1 cellular context compared by ENCODE assay signal in the genomic region with DNA sequence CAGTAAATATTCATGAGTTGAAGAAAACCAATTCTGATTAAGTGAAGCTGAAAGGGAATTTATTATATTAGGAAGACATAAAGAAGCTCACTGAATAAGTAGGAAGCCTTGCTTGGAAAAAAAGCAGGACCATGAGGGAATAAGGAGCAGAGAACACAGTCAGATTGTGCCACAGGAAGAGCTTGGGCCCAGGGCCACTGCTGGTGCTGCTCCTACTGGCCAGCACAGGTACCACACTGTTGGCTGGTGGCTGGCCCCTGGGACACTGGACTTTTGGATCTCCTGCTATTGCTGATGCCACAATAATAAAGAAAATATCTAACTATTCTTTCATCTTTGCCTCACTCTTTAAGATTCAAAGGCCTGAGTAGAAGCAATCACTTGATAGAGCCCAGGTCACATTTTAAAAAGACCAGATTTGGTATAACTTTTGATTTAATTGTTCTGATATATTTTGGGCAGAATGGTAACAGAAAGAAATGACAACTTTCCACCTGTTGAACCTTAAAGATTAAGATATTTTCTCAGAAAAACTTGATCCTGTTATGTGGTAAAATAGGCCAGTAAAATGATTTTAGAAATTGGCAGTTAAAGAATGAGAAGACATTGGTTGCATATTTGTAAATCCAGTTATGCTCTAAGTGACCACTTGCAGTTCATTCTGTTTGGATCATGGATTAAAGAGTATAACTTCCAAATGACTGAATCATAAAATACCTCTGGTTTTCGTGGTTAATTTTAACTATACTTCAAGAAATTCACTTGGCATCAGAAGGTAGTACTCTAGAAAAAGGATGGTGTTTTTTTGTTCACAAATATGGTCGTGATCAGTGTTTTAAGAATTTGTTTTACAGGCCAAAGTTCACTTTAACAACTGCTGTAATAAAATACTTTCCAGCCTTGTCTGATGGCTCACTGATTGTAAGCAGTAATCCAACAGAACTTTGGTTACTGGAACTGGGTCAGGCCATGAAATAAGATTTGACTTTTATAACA.
TF ChIP-seq lines count a peak whose summit lies in the region.

No MANE protein-coding gene starts in this region.

TF ChIP-seq in GM12878, 131 proteins besides CTCF, POLR2A, EP300 and RAD21 (continued from another document):
- TF ChIP-seq, protein P1, sequence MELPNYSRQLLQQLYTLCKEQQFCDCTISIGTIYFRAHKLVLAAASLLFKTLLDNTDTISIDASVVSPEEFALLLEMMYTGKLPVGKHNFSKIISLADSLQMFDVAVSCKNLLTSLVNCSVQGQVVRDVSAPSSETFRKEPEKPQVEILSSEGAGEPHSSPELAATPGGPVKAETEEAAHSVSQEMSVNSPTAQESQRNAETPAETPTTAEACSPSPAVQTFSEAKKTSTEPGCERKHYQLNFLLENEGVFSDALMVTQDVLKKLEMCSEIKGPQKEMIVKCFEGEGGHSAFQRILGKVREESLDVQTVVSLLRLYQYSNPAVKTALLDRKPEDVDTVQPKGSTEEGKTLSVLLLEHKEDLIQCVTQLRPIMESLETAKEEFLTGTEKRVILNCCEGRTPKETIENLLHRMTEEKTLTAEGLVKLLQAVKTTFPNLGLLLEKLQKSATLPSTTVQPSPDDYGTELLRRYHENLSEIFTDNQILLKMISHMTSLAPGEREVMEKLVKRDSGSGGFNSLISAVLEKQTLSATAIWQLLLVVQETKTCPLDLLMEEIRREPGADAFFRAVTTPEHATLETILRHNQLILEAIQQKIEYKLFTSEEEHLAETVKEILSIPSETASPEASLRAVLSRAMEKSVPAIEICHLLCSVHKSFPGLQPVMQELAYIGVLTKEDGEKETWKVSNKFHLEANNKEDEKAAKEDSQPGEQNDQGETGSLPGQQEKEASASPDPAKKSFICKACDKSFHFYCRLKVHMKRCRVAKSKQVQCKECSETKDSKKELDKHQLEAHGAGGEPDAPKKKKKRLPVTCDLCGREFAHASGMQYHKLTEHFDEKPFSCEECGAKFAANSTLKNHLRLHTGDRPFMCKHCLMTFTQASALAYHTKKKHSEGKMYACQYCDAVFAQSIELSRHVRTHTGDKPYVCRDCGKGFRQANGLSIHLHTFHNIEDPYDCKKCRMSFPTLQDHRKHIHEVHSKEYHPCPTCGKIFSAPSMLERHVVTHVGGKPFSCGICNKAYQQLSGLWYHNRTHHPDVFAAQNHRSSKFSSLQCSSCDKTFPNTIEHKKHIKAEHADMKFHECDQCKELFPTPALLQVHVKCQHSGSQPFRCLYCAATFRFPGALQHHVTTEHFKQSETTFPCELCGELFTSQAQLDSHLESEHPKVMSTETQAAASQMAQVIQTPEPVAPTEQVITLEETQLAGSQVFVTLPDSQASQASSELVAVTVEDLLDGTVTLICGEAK (IDR thresholded peaks at IDR 0.05; ENCODE audit: borderline replicate concordance): no peak
- TF ChIP-seq CHD2 (IDR thresholded peaks at IDR 0.05; ENCODE audit: borderline replicate concordance, low read depth, low read length) (no peak), STAT3 (IDR thresholded peaks at IDR 0.05; ENCODE audit: low read depth, low read length) (no peak), NBN (IDR thresholded peaks at IDR 0.05) (no peak), KLF5 (IDR thresholded peaks at IDR 0.05; ENCODE audit: partially characterized antibody) (no peak), ETV6 (conservative IDR thresholded peaks at IDR 0.05 in 1 of 2, IDR thresholded peaks at IDR 0.05 in 1 of 2; ENCODE audit: borderline replicate concordance in 1 of 2, low read depth in 1 of 2) (no peak), NFXL1 (IDR thresholded peaks at IDR 0.05; ENCODE audit: borderline replicate concordance) (no peak)
- TF ChIP-seq, protein P2, sequence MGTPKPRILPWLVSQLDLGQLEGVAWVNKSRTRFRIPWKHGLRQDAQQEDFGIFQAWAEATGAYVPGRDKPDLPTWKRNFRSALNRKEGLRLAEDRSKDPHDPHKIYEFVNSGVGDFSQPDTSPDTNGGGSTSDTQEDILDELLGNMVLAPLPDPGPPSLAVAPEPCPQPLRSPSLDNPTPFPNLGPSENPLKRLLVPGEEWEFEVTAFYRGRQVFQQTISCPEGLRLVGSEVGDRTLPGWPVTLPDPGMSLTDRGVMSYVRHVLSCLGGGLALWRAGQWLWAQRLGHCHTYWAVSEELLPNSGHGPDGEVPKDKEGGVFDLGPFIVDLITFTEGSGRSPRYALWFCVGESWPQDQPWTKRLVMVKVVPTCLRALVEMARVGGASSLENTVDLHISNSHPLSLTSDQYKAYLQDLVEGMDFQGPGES (IDR thresholded peaks at IDR 0.05): no peak
- TF ChIP-seq, protein P3, sequence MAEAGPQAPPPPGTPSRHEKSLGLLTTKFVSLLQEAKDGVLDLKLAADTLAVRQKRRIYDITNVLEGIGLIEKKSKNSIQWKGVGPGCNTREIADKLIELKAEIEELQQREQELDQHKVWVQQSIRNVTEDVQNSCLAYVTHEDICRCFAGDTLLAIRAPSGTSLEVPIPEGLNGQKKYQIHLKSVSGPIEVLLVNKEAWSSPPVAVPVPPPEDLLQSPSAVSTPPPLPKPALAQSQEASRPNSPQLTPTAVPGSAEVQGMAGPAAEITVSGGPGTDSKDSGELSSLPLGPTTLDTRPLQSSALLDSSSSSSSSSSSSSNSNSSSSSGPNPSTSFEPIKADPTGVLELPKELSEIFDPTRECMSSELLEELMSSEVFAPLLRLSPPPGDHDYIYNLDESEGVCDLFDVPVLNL (IDR thresholded peaks at IDR 0.05; ENCODE audit: low read depth, low read length): no peak
- TF ChIP-seq, protein P4, sequence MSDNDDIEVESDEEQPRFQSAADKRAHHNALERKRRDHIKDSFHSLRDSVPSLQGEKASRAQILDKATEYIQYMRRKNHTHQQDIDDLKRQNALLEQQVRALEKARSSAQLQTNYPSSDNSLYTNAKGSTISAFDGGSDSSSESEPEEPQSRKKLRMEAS (IDR thresholded peaks at IDR 0.05; ENCODE audit: low read depth, low read length): no peak
